ENCODE assay signal across 16 cellular contexts in the genomic region with DNA sequence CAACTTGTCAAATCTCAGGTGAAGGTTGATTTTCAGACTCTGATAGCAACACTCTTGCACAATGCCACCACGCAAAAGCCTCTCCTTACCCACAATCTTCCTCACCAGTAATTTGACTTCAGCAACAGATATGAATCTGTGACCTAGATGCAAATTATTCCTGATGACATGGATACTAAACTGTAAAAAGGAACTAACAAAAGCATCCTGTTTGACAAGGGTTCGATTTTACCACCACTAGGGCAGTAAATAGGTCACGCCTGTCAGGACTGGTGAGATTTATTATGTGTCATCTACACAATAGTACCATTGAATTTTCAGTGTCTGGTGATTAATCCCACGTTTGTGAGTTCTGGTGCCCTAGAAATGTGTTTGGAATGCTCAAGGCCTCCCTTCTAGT.
A peak's percentile ranks its signal among the peaks of the same experiment; 100 is the strongest.
DNase-seq lines count a peak whose midpoint lies in the region; ATAC-seq and TF ChIP-seq lines count a peak whose summit lies in the region.
"Had no signal": no experiment of that assay in that cellular context is flagged by ENCODE, and none has a peak within 500 bp of the region (broad histone marks: within the 10 kb centered on the region; RNA-seq: fewer than 3 reads in every experiment).

No MANE protein-coding gene starts in this region.

- no peak overlapping the region for H3K14ac ChIP-seq in trophoblast cell (ENCODE audit: low read length)

- H3K27me3 ChIP-seq in HAP-1 (ENCODE audit: low read depth) (no peaks in the 10 kb centered on the region), endodermal cell (ENCODE audit: control insufficient read depth, insufficient read depth, low read length, poor library complexity, severe bottlenecking) (no peaks in the 10 kb centered on the region), trophoblast cell (ENCODE audit: insufficient read depth, low read length) (no peaks in the 10 kb centered on the region), suprapubic skin (no peaks in the 10 kb centered on the region)
- H3K27me3 ChIP-seq: right atrium auricular region had no signal

- H2BK12ac ChIP-seq in trophoblast cell (ENCODE audit: low read length): no peak overlapping the region

- no peak overlapping the region for H2AK5ac ChIP-seq in trophoblast cell (ENCODE audit: low read length)

- no peak overlapping the region for H3K4me3 Mint-ChIP-seq in endodermal cell
- H3K4me3 Mint-ChIP-seq: CD14-positive monocyte; stimulated activated naive CD8-positive, alpha-beta T cell treated with anti-CD3 and anti-CD28 coated beads, Interleukin-15, amount 100 ng/mL, for 72 hours had no signal

- in situ Hi-C loops in HAP-1 (cut with MboI; ENCODE audit: low sequenced_read_pairs): no loop called here

- WGBS in endodermal cell (ENCODE audit: insufficient coverage in 1 of 2, insufficient read length in 1 of 2), 2 experiments: 90% methylated on average over 4 of the region's 4 CpGs; no CpG with 5 or more reads in 1 of the 2 experiments
- no CpG with 5 or more reads among the region's 4 CpGs for WGBS in trophoblast cell (ENCODE audit: extremely low coverage, insufficient coverage, insufficient read length)
- 25% methylated on average over 4 of the region's 4 CpGs for WGBS in suprapubic skin

- H3K27ac Mint-ChIP-seq in endodermal cell: no peak overlapping the region
- H3K27ac Mint-ChIP-seq: CD14-positive monocyte; stimulated activated naive CD8-positive, alpha-beta T cell treated with anti-CD3 and anti-CD28 coated beads, Interleukin-15, amount 100 ng/mL, for 72 hours had no signal

- no peak overlapping the region for H2AFZ ChIP-seq in trophoblast cell (ENCODE audit: insufficient read depth, low read length, poor library complexity)

- peaks cover 8% of the 10 kb centered on the region for H3K4me1 Mint-ChIP-seq in endodermal cell
- H3K4me1 Mint-ChIP-seq: stimulated activated naive CD8-positive, alpha-beta T cell treated with anti-CD3 and anti-CD28 coated beads, Interleukin-15, amount 100 ng/mL, for 72 hours had no signal

- TF ChIP-seq POLR2A in suprapubic skin (IDR thresholded peaks at IDR 0.05): no peak

- TF ChIP-seq CTCF in endodermal cell (conservative IDR thresholded peaks at IDR 0.05): no peak
- no peak for TF ChIP-seq CTCF in suprapubic skin (IDR thresholded peaks at IDR 0.05)

- H4K91ac ChIP-seq in trophoblast cell (ENCODE audit: low read depth, low read length): no peak overlapping the region

- H4K12ac ChIP-seq in trophoblast cell (ENCODE audit: low read depth, low read length): no peak overlapping the region

- H3K9me3 Mint-ChIP-seq in endodermal cell: peaks cover 4% of the 10 kb centered on the region
- H3K9me3 Mint-ChIP-seq: stimulated activated naive CD8-positive, alpha-beta T cell treated with anti-CD3 and anti-CD28 coated beads, Interleukin-15, amount 100 ng/mL, for 72 hours had no signal

- H3K4me1 ChIP-seq in HAP-1 (peaks cover 17% of the 10 kb centered on the region), endodermal cell (ENCODE audit: control insufficient read depth, insufficient read depth, low read length) (no peaks in the 10 kb centered on the region), trophoblast cell (ENCODE audit: control insufficient read depth in 1 of 2, insufficient read depth in 2 of 2, low read length in 2 of 2) (peaks cover 27% of the 10 kb centered on the region in 2 experiments), suprapubic skin (peaks cover 37% of the 10 kb centered on the region)
- H3K4me1 ChIP-seq: right atrium auricular region had no signal

- no peak overlapping the region for H3K18ac ChIP-seq in trophoblast cell (ENCODE audit: low read length)

- peaks cover 29% of the 10 kb centered on the region for H3K79me1 ChIP-seq in trophoblast cell (ENCODE audit: low read length)

- no peak overlapping the region for H3K4me3 ChIP-seq in HAP-1
- H3K4me3 ChIP-seq in endodermal cell (ENCODE audit: low read length): no peak overlapping the region
- H3K4me3 ChIP-seq in trophoblast cell (ENCODE audit: low read depth, low read length): no peak overlapping the region
- no peak overlapping the region for H3K4me3 ChIP-seq in suprapubic skin
- H3K4me3 ChIP-seq: right atrium auricular region had no signal

- no peak for ATAC-seq in HG02970 (IDR thresholded peaks at IDR 0.05; ENCODE audit: low FRiP score, unreplicated experiment)
- no peak for ATAC-seq in HG02571 (IDR thresholded peaks at IDR 0.05; ENCODE audit: unreplicated experiment)
- ATAC-seq: stimulated activated naive CD8-positive, alpha-beta T cell treated with anti-CD3 and anti-CD28 coated beads, Interleukin-15, amount 100 ng/mL, for 72 hours had no signal

- peaks cover 8% of the 10 kb centered on the region for H3K79me2 ChIP-seq in trophoblast cell (ENCODE audit: control insufficient read depth, insufficient read depth, low read length, poor library complexity)

- no peak overlapping the region for H3K23ac ChIP-seq in trophoblast cell (ENCODE audit: low read length)

- no peak overlapping the region for H4K8ac ChIP-seq in trophoblast cell (ENCODE audit: low read depth, low read length)

- DNase-seq in HAP-1 (ENCODE audit: low spot score in 2 of 2) (peak; percentile 61 to 96), NCI-H146 (lab: John Stamatoyannopoulos, UW) (peak; percentile 63), endodermal cell (no peak), trophoblast cell (peak; percentile 54 to 77), suprapubic skin (ENCODE audit: low spot score in 2 of 2) (no peak)
- no peak for DNase-seq in activated CD4-positive, alpha-beta T cell treated with anti-CD3 and anti-CD28 coated beads for 4 hours
- DNase-seq: activated naive CD4-positive, alpha-beta T cell treated with Interleukin-2 at 50 U/mL for 16 hours; effector CD8-positive, alpha-beta T cell; NCI-H187; stimulated activated naive CD8-positive, alpha-beta T cell treated with anti-CD3 and anti-CD28 coated beads, Interleukin-15, amount 100 ng/mL, for 72 hours had no signal

- no peaks in the 10 kb centered on the region for H3K27me3 Mint-ChIP-seq in endodermal cell (ENCODE audit: insufficient read depth)
- H3K27me3 Mint-ChIP-seq: stimulated activated naive CD8-positive, alpha-beta T cell treated with anti-CD3 and anti-CD28 coated beads, Interleukin-15, amount 100 ng/mL, for 72 hours had no signal

- H3K9ac ChIP-seq in endodermal cell (ENCODE audit: extremely low read depth, low read length, poor library complexity, severe bottlenecking): no peak overlapping the region
- H3K9ac ChIP-seq in trophoblast cell (ENCODE audit: low read length): no peak overlapping the region

- H3K36me3 ChIP-seq in HAP-1 (replicated peaks): no peaks in the 10 kb centered on the region
- H3K36me3 ChIP-seq in endodermal cell (ENCODE audit: control insufficient read depth, insufficient read depth, low read length): no peaks in the 10 kb centered on the region
- no peaks in the 10 kb centered on the region for H3K36me3 ChIP-seq in trophoblast cell (ENCODE audit: control insufficient read depth in 1 of 2, insufficient read depth in 2 of 2, low read length in 2 of 2)
- H3K36me3 ChIP-seq in suprapubic skin: no peaks in the 10 kb centered on the region
- H3K36me3 ChIP-seq: right atrium auricular region had no signal

- peaks cover 2% of the 10 kb centered on the region for H3K36me3 Mint-ChIP-seq in endodermal cell (ENCODE audit: low read depth)
- H3K36me3 Mint-ChIP-seq: brain, CD14-positive monocyte had no signal

- no peak overlapping the region for H2BK5ac ChIP-seq in trophoblast cell (ENCODE audit: low read depth, low read length, poor library complexity)

- no peak overlapping the region for H2BK120ac ChIP-seq in trophoblast cell (ENCODE audit: insufficient read depth, low read length, poor library complexity)

- H3K4me2 ChIP-seq in trophoblast cell (ENCODE audit: low read length): no peak overlapping the region

- H3K27ac ChIP-seq in endodermal cell (ENCODE audit: low read depth, low read length): peak overlapping the region; percentile 77
- H3K27ac ChIP-seq in trophoblast cell (ENCODE audit: low read depth, low read length): no peak overlapping the region
- H3K27ac ChIP-seq in suprapubic skin: no peak overlapping the region
- H3K27ac ChIP-seq: right atrium auricular region, VCaP had no signal

- no peak overlapping the region for H3K4ac ChIP-seq in trophoblast cell (ENCODE audit: low read depth, low read length)

- H3K9me3 ChIP-seq in HAP-1 (no peaks in the 10 kb centered on the region), endodermal cell (ENCODE audit: control insufficient read depth, low read length) (no peaks in the 10 kb centered on the region), trophoblast cell (ENCODE audit: insufficient read depth, low read depth, low read length) (no peaks in the 10 kb centered on the region), suprapubic skin (no peaks in the 10 kb centered on the region)
- H3K9me3 ChIP-seq: right atrium auricular region had no signal

- TF ChIP-seq EP300 in suprapubic skin (IDR thresholded peaks at IDR 0.05): no peak

Comparison
In these comparisons a context has a peak if more than half of its experiments do, and no peak if none do; other contexts are left out.
1. DNase-seq: peak in HAP-1 (2 of 2), NCI-H146 (single experiment) and trophoblast cell (2 of 2); none in endodermal cell (single experiment), suprapubic skin (0 of 2) and activated CD4-positive, alpha-beta T cell treated with anti-CD3 and anti-CD28 coated beads for 4 hours (0 of 2).